In the genomic region with DNA sequence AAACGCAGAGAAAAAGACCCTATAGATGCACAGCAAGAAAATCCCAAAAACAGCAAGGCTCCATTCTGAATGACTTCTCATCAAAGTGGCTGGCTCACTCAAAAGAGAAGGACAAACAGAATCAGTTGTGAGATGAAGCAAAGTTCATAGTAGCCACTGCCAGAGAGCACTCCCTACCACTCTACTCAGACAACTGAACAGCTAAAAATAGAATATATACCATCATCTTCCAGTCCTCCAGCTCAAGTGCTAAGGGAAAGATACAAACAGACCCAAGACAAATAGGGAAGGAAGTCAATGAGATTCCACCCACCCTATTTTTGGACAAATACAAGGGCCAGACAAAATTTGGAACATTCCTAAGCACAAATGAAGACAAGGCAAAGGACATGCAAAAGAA, we compare ENCODE assay signal across 11 cellular contexts. TPM values are rescaled to one million over a fixed set of nuclear protein-coding genes. Genes with fewer than 3 reads are reported as not detected.
DNase-seq lines count a peak whose midpoint lies in the region; ATAC-seq and TF ChIP-seq lines count a peak whose summit lies in the region.
"Had no signal": no experiment of that assay in that cellular context is flagged by ENCODE, and none has a peak within 500 bp of the region (broad histone marks: within the 10 kb centered on the region; RNA-seq: fewer than 3 reads in every experiment).

No MANE protein-coding gene starts in this region.

- intact Hi-C loops in Right ventricle myocardium inferior (cut with DNase I) (no loop called here), cardiac septum (cut with DNase I) (no loop called here), left lung (cut with DNase I) (no loop called here), aorta (cut with DNase I) (no loop called here)

- H3K4me1 ChIP-seq in left lung, result peaks cover 34 to 96% of the 10 kb centered on the region in 2 donors
- peaks cover 5 to 10% of the 10 kb centered on the region in 2 donors for H3K4me1 ChIP-seq in aorta (ENCODE audit: control insufficient read depth in 1 of 2, insufficient read depth in 2 of 2, low read length in 2 of 2)

- H3K27me3 ChIP-seq in left lung (no peaks in the 10 kb centered on the region), aorta (ENCODE audit: control insufficient read depth in 1 of 2, insufficient read depth in 2 of 2, low read length in 1 of 2) (no peaks in the 10 kb centered on the region)

- peak overlapping the region; percentile 46 for H3K4me3 Mint-ChIP-seq in activated naive CD8-positive, alpha-beta T cell
- H3K4me3 Mint-ChIP-seq in stimulated activated naive B cell treated with anti-CD40 and anti-IgM and Interleukin-4, amounts not matched to agents 10 μg/mL and 1 μg/mL and 100 μg/mL, for 72 hours, result no peak overlapping the region

- H3K27ac ChIP-seq in left lung, result peak overlapping the region in 1 of 2 donors; percentile 71
- H3K27ac ChIP-seq in aorta (ENCODE audit: low read depth in 1 of 2, low read length in 2 of 2), result peak overlapping the region in 1 of 2 donors; percentile 28

- H3K9me3 Mint-ChIP-seq in activated naive CD8-positive, alpha-beta T cell (ENCODE audit: low read depth), result no peaks in the 10 kb centered on the region
- no peaks in the 10 kb centered on the region for H3K9me3 Mint-ChIP-seq in stimulated activated naive B cell treated with anti-CD40 and anti-IgM and Interleukin-4, amounts not matched to agents 10 μg/mL and 1 μg/mL and 100 μg/mL, for 72 hours

- peaks cover 6% of the 10 kb centered on the region for H3K36me3 Mint-ChIP-seq in activated naive CD8-positive, alpha-beta T cell
- no peaks in the 10 kb centered on the region for H3K36me3 Mint-ChIP-seq in stimulated activated naive B cell treated with anti-CD40 and anti-IgM and Interleukin-4, amounts not matched to agents 10 μg/mL and 1 μg/mL and 100 μg/mL, for 72 hours

- no peaks in the 10 kb centered on the region for H3K27me3 Mint-ChIP-seq in activated naive CD8-positive, alpha-beta T cell
- peaks cover 7 to 10% of the 10 kb centered on the region in 2 donors for H3K27me3 Mint-ChIP-seq in stimulated activated naive B cell treated with anti-CD40 and anti-IgM and Interleukin-4, amounts not matched to agents 10 μg/mL and 1 μg/mL and 100 μg/mL, for 72 hours

- WGBS in aorta, 2 donors, result 71 to 75% methylated on average over 1 of the region's 1 CpG

- no peak for TF ChIP-seq CTCF in left lung (IDR thresholded peaks at IDR 0.05)

- no peaks in the 10 kb centered on the region for H3K36me3 ChIP-seq in left lung
- no peaks in the 10 kb centered on the region for H3K36me3 ChIP-seq in aorta (ENCODE audit: control insufficient read depth in 1 of 2, insufficient read depth in 2 of 2, low read length in 1 of 2)

- peak overlapping the region; percentile 88 for H3K27ac Mint-ChIP-seq in activated naive CD8-positive, alpha-beta T cell
- no peak overlapping the region for H3K27ac Mint-ChIP-seq in stimulated activated naive B cell treated with anti-CD40 and anti-IgM and Interleukin-4, amounts not matched to agents 10 μg/mL and 1 μg/mL and 100 μg/mL, for 72 hours

- DNase-seq in Right ventricle myocardium inferior (ENCODE audit: missing footprints), result no peak
- no peak for DNase-seq in cardiac septum (ENCODE audit: low spot score)
- no peak for DNase-seq in left lung
- no peak for DNase-seq in aorta
- no peak for DNase-seq in stimulated activated naive B cell treated with anti-CD40 and anti-IgM and Interleukin-4, amounts not matched to agents 10 μg/mL and 1 μg/mL and 100 μg/mL, for 72 hours
- DNase-seq in activated effector memory CD4-positive, alpha-beta T cell treated with anti-CD3 and anti-CD28 coated beads, Interleukin-2, amount 50 U/mL, for 16 hours, result no peak
- DNase-seq: foreskin fibroblast, islet precursor cell, NCI-H226 had no signal

- peaks cover 63% of the 10 kb centered on the region for H3K4me1 Mint-ChIP-seq in activated naive CD8-positive, alpha-beta T cell (ENCODE audit: low read depth)
- peaks cover 6 to 17% of the 10 kb centered on the region in 2 donors for H3K4me1 Mint-ChIP-seq in stimulated activated naive B cell treated with anti-CD40 and anti-IgM and Interleukin-4, amounts not matched to agents 10 μg/mL and 1 μg/mL and 100 μg/mL, for 72 hours

- peak; percentile 57 for ATAC-seq in Right ventricle myocardium inferior
- peak; percentile 65 for ATAC-seq in left lung
- peak; percentile 52 for ATAC-seq in aorta (ENCODE audit: low FRiP score)
- ATAC-seq in stimulated activated naive B cell treated with anti-CD40 and anti-IgM and Interleukin-4, amounts not matched to agents 10 μg/mL and 1 μg/mL and 100 μg/mL, for 72 hours (replicated peaks), result no peak
- no peak for ATAC-seq in GM21825 (IDR thresholded peaks at IDR 0.05; ENCODE audit: unreplicated experiment)

- H3K4me3 ChIP-seq in left lung (no peak overlapping the region), aorta (ENCODE audit: low read length in 2 of 2) (no peak overlapping the region)

- H3K9me3 ChIP-seq in left lung, result no peaks in the 10 kb centered on the region
- H3K9me3 ChIP-seq in aorta (ENCODE audit: control insufficient read depth, low read length), result no peaks in the 10 kb centered on the region

RNA-seq across cellular contexts. Expression of a gene that starts 20.6 kb away (rescaled TPM):
- total RNA-seq in Right ventricle myocardium inferior, result 15.9 TPM
- total RNA-seq in cardiac septum, result 14.8 TPM
- total RNA-seq in left lung, result 10 to 100 TPM; 82.1 to 95.5 TPM
- total RNA-seq in aorta, result 10 to 100 TPM; 80.2 to 84.2 TPM
- 10 to 100 TPM; 21.9 to 25.9 TPM for polyA plus RNA-seq in aorta

Comparison
In these comparisons a context has a peak if more than half of its experiments do, and no peak if none do; other contexts are left out.
1. ATAC-seq: peak in Right ventricle myocardium inferior (single experiment), left lung (single experiment) and aorta (single experiment); none in stimulated activated naive B cell treated with anti-CD40 and anti-IgM and Interleukin-4, amounts not matched to agents 10 μg/mL and 1 μg/mL and 100 μg/mL, for 72 hours (0 of 2) and GM21825 (single experiment).